Comparison of ENCODE assay signal across 9 cellular contexts in the genomic region with DNA sequence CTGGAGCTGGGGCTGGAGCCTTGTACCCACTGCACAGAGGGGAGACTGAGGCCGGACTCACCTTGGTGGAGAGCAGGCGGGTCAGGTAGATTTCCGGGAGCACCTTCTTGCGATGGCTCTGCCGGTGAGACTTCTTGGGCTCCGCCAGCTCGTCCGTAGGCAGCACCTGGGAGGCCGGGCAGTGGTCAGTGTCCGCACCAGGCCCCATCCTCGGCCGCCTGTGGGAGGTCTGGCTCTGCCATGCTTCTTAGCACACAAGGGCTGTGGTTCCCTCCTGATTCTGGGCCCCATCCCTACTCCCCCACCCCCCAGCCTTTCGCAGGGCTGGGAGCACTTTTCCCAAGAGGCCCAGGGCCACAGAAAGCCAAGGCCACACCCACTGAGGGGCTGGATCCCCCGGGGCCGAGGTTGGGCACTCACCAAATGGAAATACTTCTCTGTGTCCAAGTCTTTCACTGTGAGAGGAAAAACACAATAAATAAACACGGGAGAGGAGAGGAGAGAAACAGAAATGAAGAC. TPM values are rescaled to one million over a fixed set of nuclear protein-coding genes. Genes with fewer than 3 reads are reported as not detected.
DNase-seq lines count a peak whose midpoint lies in the region; ATAC-seq and TF ChIP-seq lines count a peak whose summit lies in the region.
"Had no signal": no experiment of that assay in that cellular context is flagged by ENCODE, and none has a peak within 500 bp of the region (broad histone marks: within the 10 kb centered on the region; RNA-seq: fewer than 3 reads in every experiment).

No MANE protein-coding gene starts in this region.

- 6 to 63% methylated on average over 4 to 9 of the region's 16 CpGs for WGBS in tibial nerve, 2 donors

- TF ChIP-seq CTCF in HFFc6 (IDR thresholded peaks at IDR 0.05) (no peak), lower lobe of right lung (IDR thresholded peaks at IDR 0.05) (no peak), tibial nerve (IDR thresholded peaks at IDR 0.05) (no peak)

- H3K27me3 ChIP-seq in lower lobe of right lung (ENCODE audit: low read depth) (no peaks in the 10 kb centered on the region), tibial nerve (no peaks in the 10 kb centered on the region)

- H3K4me3 ChIP-seq in lower lobe of right lung (no peak overlapping the region), tibial nerve (no peak overlapping the region)

- POLR2A ChIA-PET in activated CD8-positive, alpha-beta T cell treated with anti-CD3 and anti-CD28 coated beads, Interleukin-2, amount 10 ng/mL, durations not matched to agents 7 days and 5 days (lab: Charles Lee): no interaction called here

- H3K27ac ChIP-seq in lower lobe of right lung (peak overlapping the region; percentile 68), tibial nerve (peak overlapping the region; percentile 69 to 95 (median 86))

- H3K9me3 ChIP-seq in lower lobe of right lung (no peaks in the 10 kb centered on the region), tibial nerve (no peaks in the 10 kb centered on the region)

- no peak for TF ChIP-seq POLR2A in tibial nerve (IDR thresholded peaks at IDR 0.05)

- H3K4me3 Mint-ChIP-seq in HFFc6: peak overlapping the region; percentile 82
- no peak overlapping the region for H3K4me3 Mint-ChIP-seq in central memory CD8-positive, alpha-beta T cell
- no peak overlapping the region for H3K4me3 Mint-ChIP-seq in activated CD8-positive, alpha-beta T cell treated with anti-CD3 and anti-CD28 coated beads, Interleukin-2, amount 10 ng/mL, durations not matched to agents 7 days and 5 days

- peaks cover 72% of the 10 kb centered on the region for H3K4me1 ChIP-seq in lower lobe of right lung
- H3K4me1 ChIP-seq in tibial nerve: peaks cover 0 to 99% (median 80%) of the 10 kb centered on the region in 4 donors

- H3K27me3 Mint-ChIP-seq in HFFc6 (ENCODE audit: insufficient read depth): peaks cover 7% of the 10 kb centered on the region
- H3K27me3 Mint-ChIP-seq in central memory CD8-positive, alpha-beta T cell: no peaks in the 10 kb centered on the region
- peaks cover 2% of the 10 kb centered on the region for H3K27me3 Mint-ChIP-seq in activated CD8-positive, alpha-beta T cell treated with anti-CD3 and anti-CD28 coated beads, Interleukin-2, amount 10 ng/mL, durations not matched to agents 7 days and 5 days (ENCODE audit: low read depth)

- H3K27ac Mint-ChIP-seq in HFFc6: peak overlapping the region; percentile 97
- H3K27ac Mint-ChIP-seq in central memory CD8-positive, alpha-beta T cell (ENCODE audit: low read depth): peak overlapping the region; percentile 67
- no peak overlapping the region for H3K27ac Mint-ChIP-seq in activated CD8-positive, alpha-beta T cell treated with anti-CD3 and anti-CD28 coated beads, Interleukin-2, amount 10 ng/mL, durations not matched to agents 7 days and 5 days
- H3K27ac Mint-ChIP-seq: activated naive CD4-positive, alpha-beta T cell treated with anti-CD3 and anti-CD28 coated beads, Interleukin-2, amount 50 U/mL, for 72 hours had no signal

- ATAC-seq in central memory CD8-positive, alpha-beta T cell (replicated peaks; ENCODE audit: extremely low read depth, poor library complexity, severe bottlenecking): no peak
- no peak for ATAC-seq in lower lobe of right lung
- ATAC-seq in activated CD8-positive, alpha-beta T cell treated with anti-CD3 and anti-CD28 coated beads, Interleukin-2, amount 10 ng/mL, durations not matched to agents 7 days and 5 days: no peak
- ATAC-seq: activated naive CD4-positive, alpha-beta T cell treated with anti-CD3 and anti-CD28 coated beads, Interleukin-2, amount 50 U/mL, for 72 hours had no signal

- TF ChIP-seq EP300 in tibial nerve (IDR thresholded peaks at IDR 0.05): no peak

- H3K36me3 ChIP-seq in lower lobe of right lung (peaks cover 98% of the 10 kb centered on the region), tibial nerve (peaks cover 0 to 82% (median 7%) of the 10 kb centered on the region in 3 donors)

- DNase-seq in HFFc6: peak; percentile 67
- DNase-seq in central memory CD8-positive, alpha-beta T cell (ENCODE audit: low spot score in 2 of 2): no peak
- DNase-seq in lower lobe of right lung: no peak
- DNase-seq in tibial nerve (ENCODE audit: low spot score in 2 of 2): no peak
- DNase-seq in NCI-H2029 (lab: John Stamatoyannopoulos, UW): no peak
- no peak for DNase-seq in activated CD8-positive, alpha-beta T cell treated with anti-CD3 and anti-CD28 coated beads, Interleukin-2, amount 10 ng/mL, durations not matched to agents 7 days and 5 days
- no peak for DNase-seq in stimulated activated CD4-positive, alpha-beta T cell treated with anti-CD3 and anti-CD28 coated beads, Interleukin-1b, Interleukin-23, amount 100 ng/mL, for 48 hours
- DNase-seq: NCI-H1930 had no signal

- H3K4me1 Mint-ChIP-seq in HFFc6 (ENCODE audit: low read depth): peaks cover 49% of the 10 kb centered on the region
- H3K4me1 Mint-ChIP-seq in central memory CD8-positive, alpha-beta T cell: peaks cover 19% of the 10 kb centered on the region
- H3K4me1 Mint-ChIP-seq in activated CD8-positive, alpha-beta T cell treated with anti-CD3 and anti-CD28 coated beads, Interleukin-2, amount 10 ng/mL, durations not matched to agents 7 days and 5 days (ENCODE audit: low read depth): peaks cover 11% of the 10 kb centered on the region

- peaks cover 27% of the 10 kb centered on the region for H3K36me3 Mint-ChIP-seq in HFFc6 (ENCODE audit: low read depth)
- H3K36me3 Mint-ChIP-seq in central memory CD8-positive, alpha-beta T cell (ENCODE audit: insufficient read depth): peaks cover 12% of the 10 kb centered on the region
- H3K36me3 Mint-ChIP-seq in activated CD8-positive, alpha-beta T cell treated with anti-CD3 and anti-CD28 coated beads, Interleukin-2, amount 10 ng/mL, durations not matched to agents 7 days and 5 days (ENCODE audit: low read depth): no peaks in the 10 kb centered on the region
- H3K36me3 Mint-ChIP-seq: activated naive CD4-positive, alpha-beta T cell treated with anti-CD3 and anti-CD28 coated beads, Interleukin-2, amount 50 U/mL, for 72 hours had no signal

- no peaks in the 10 kb centered on the region for H3K9me3 Mint-ChIP-seq in HFFc6
- H3K9me3 Mint-ChIP-seq in central memory CD8-positive, alpha-beta T cell: no peaks in the 10 kb centered on the region
- H3K9me3 Mint-ChIP-seq in activated CD8-positive, alpha-beta T cell treated with anti-CD3 and anti-CD28 coated beads, Interleukin-2, amount 10 ng/mL, durations not matched to agents 7 days and 5 days (ENCODE audit: insufficient read depth): no peaks in the 10 kb centered on the region
- H3K9me3 Mint-ChIP-seq: activated naive CD4-positive, alpha-beta T cell treated with anti-CD3 and anti-CD28 coated beads, Interleukin-2, amount 50 U/mL, for 72 hours had no signal

- CTCF ChIA-PET in activated CD8-positive, alpha-beta T cell treated with anti-CD3 and anti-CD28 coated beads, Interleukin-2, amount 10 ng/mL, durations not matched to agents 7 days and 5 days (lab: Charles Lee): no interaction called here

- intact Hi-C loops in lower lobe of right lung (cut with DNase I): no loop called here

RNA-seq across cellular contexts. Expression of gene H1-8, which starts 17.4 kb away (rescaled TPM):
- total RNA-seq in HFFc6 (2021; fragmentation: NEBNext Ultra II Directional; extraction: Animal tissue kit (Norgen Biotek cat#: 25700)): not detected
- not detected for total RNA-seq in lower lobe of right lung
- total RNA-seq in tibial nerve: not detected
- not detected for total RNA-seq in activated CD8-positive, alpha-beta T cell treated with anti-CD3 and anti-CD28 coated beads, Interleukin-2, amount 10 ng/mL, durations not matched to agents 7 days and 5 days
- total RNA-seq: activated naive CD4-positive, alpha-beta T cell treated with anti-CD3 and anti-CD28 coated beads, Interleukin-2, amount 50 U/mL, for 72 hours had no signal

RNA-seq across cellular contexts. Expression of gene RHO, which starts 31.9 kb away (rescaled TPM):
- not detected for total RNA-seq in HFFc6 (2021; fragmentation: NEBNext Ultra II Directional; extraction: Animal tissue kit (Norgen Biotek cat#: 25700))
- total RNA-seq in lower lobe of right lung: not detected
- total RNA-seq in tibial nerve: not detected
- not detected for total RNA-seq in activated CD8-positive, alpha-beta T cell treated with anti-CD3 and anti-CD28 coated beads, Interleukin-2, amount 10 ng/mL, durations not matched to agents 7 days and 5 days
- total RNA-seq: activated naive CD4-positive, alpha-beta T cell treated with anti-CD3 and anti-CD28 coated beads, Interleukin-2, amount 50 U/mL, for 72 hours had no signal

RNA-seq across cellular contexts. Expression of gene PLXND1, which starts 46.1 kb away (rescaled TPM):
- 100 to 1,000 TPM in 5 of 6 experiments, 10 to 100 TPM in 1; 86.7 to 118 (median 108) TPM for total RNA-seq in HFFc6 (2021; fragmentation: NEBNext Ultra II Directional; extraction: Animal tissue kit (Norgen Biotek cat#: 25700))
- total RNA-seq in lower lobe of right lung (233 TPM), tibial nerve (100 to 1,000 TPM; 155 to 300 (median 197) TPM)
- total RNA-seq in activated CD8-positive, alpha-beta T cell treated with anti-CD3 and anti-CD28 coated beads, Interleukin-2, amount 10 ng/mL, durations not matched to agents 7 days and 5 days: 1 to 10 TPM; 3.7 to 4.1 TPM

Comparison
In these comparisons a context has a peak if more than half of its experiments do, and no peak if none do; other contexts are left out.
1. RNA of gene PLXND1, which starts 46.1 kb away (total RNA-seq): 233 TPM in lower lobe of right lung (single experiment), 155 to 300 TPM in tibial nerve and 86.7 to 118 TPM in HFFc6; 3.7 to 4.1 TPM in activated CD8-positive, alpha-beta T cell treated with anti-CD3 and anti-CD28 coated beads, Interleukin-2, amount 10 ng/mL, durations not matched to agents 7 days and 5 days; every median in the first group is over 10 times any median in the second.